Comparison of ENCODE assay signal across 8 cellular contexts in the genomic region with DNA sequence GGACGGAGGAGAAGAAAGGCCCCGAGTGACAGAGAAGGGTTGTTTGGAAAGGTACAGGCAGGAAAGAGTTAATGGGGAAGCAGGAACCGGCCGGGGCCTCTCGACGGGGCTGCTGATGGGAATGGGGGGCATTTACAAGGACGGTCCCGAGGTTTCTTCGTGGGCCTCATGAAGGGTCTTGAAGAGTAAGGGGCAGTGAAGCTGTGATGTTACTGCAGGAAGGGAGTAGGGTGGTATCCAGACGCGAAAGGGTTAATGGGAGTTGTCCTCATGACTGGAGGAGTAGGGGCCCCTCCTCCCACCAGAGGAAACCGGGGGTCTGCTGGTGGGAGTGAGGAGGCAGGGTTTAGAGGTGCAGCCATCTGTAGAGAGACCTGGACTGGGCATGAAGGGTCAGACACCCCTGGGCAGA. TPM values are rescaled to one million over a fixed set of nuclear protein-coding genes. Genes with fewer than 3 reads are reported as not detected.
DNase-seq lines count a peak whose midpoint lies in the region; ATAC-seq, FAIRE-seq and TF ChIP-seq lines count a peak whose summit lies in the region.

No MANE protein-coding gene starts in this region.

- H3K27me3 Mint-ChIP-seq in Calu3 (ENCODE audit: unreplicated experiment): no peaks in the 10 kb centered on the region

- H3K9me3 ChIP-seq in SJCRH30 (replicated peaks) (no peaks in the 10 kb centered on the region), pancreas (no peaks in the 10 kb centered on the region)

- H3K36me3 ChIP-seq in SJCRH30 (no peaks in the 10 kb centered on the region), pancreas (peaks cover 0 to 11% (median 7%) of the 10 kb centered on the region in 3 donors)

- peak overlapping the region; percentile 15; the same call in 1 of the 2 replicates for H3K27ac ChIP-seq in SJCRH30
- peak overlapping the region; percentile 13 to 74 (median 66) for H3K27ac ChIP-seq in pancreas

- intact Hi-C loops in Calu3 (cut with micrococcal nuclease; ENCODE audit: unreplicated experiment) (loop anchor here (2.0 kb wide), 2 partner anchors 65 to 201 kb away; no protein-coding TSS in a partner anchor), pancreas (cut with DNase I) (no loop called here)

- no peak for ATAC-seq in pancreas

- peaks cover 2% of the 10 kb centered on the region; the same call in 1 of the 2 replicates for H3K4me1 ChIP-seq in SJCRH30
- peaks cover 9 to 14% (median 11%) of the 10 kb centered on the region in 3 donors for H3K4me1 ChIP-seq in pancreas

- H3K9me3 Mint-ChIP-seq in Calu3 (ENCODE audit: low read depth, unreplicated experiment): no peaks in the 10 kb centered on the region

- DNase-seq in Calu3 (no peak), SJCRH30 (peak in 1 of 2 experiments; percentile 42), fibroblast of mammary gland (ENCODE audit: low read depth) (no peak), pancreas (no peak), NCI-H146 (lab: John Stamatoyannopoulos, UW) (no peak), NCI-H1930 (lab: John Stamatoyannopoulos, UW) (no peak), NOMO-1 (lab: John Stamatoyannopoulos, UW; ENCODE audit: unreplicated experiment in 2 of 2) (no peak), DMS79 treated with DMSO at 0.1 percent for 48 hours (lab: John Stamatoyannopoulos, UW) (no peak)

- peak overlapping the region; percentile 90 for H3K4me3 Mint-ChIP-seq in Calu3 (ENCODE audit: low read depth, unreplicated experiment)

- H3K4me1 Mint-ChIP-seq in Calu3 (ENCODE audit: low read depth, unreplicated experiment): peaks cover 55% of the 10 kb centered on the region

- no peak for TF ChIP-seq CTCF in Calu3 (IDR thresholded peaks at IDR 0.05; ENCODE audit: unreplicated experiment)
- no peak for TF ChIP-seq CTCF in fibroblast of mammary gland (conservative IDR thresholded peaks at IDR 0.05; ENCODE audit: control insufficient read depth, insufficient read depth, low read depth, low read length)
- no peak for TF ChIP-seq CTCF in pancreas (IDR thresholded peaks at IDR 0.05)

- H3K27ac Mint-ChIP-seq in Calu3 (ENCODE audit: unreplicated experiment): peak overlapping the region; percentile 89

- FAIRE-seq in pancreas (lab: Jason Lieb, UNC): no peak

- H3K27me3 ChIP-seq in SJCRH30 (no peaks in the 10 kb centered on the region; the same call in 1 of the 2 replicates), pancreas (no peaks in the 10 kb centered on the region)

- WGBS in pancreas, 2 donors: 0 to 1% methylated on average over 12 of the region's 12 CpGs

- no TSS peak for BruUV-seq in Calu3 (replicated peaks; lab: Mats Ljungman, UMichigan)

- H3K4me3 ChIP-seq in SJCRH30 (peak overlapping the region; percentile 68), fibroblast of mammary gland (ENCODE audit: control insufficient read depth, low read depth, low read length) (peak overlapping the region; percentile 68), pancreas (peak overlapping the region; percentile 41 to 88 (median 81))

- peaks cover 63% of the 10 kb centered on the region for H3K36me3 Mint-ChIP-seq in Calu3 (ENCODE audit: insufficient read depth, unreplicated experiment)

- CTCF ChIA-PET in Calu3 (lab: Charles Lee): interaction anchor here (0.6 kb wide), 1 partner anchor 56 kb away, joined by 3 read pairs; no protein-coding TSS in a partner anchor

RNA-seq across cellular contexts. Expression of a gene that starts 0.5 kb away (rescaled TPM):
- total RNA-seq in Calu3 (2022) (29.5 and 39.1 TPM in 2 replicates), pancreas (10 to 100 TPM; 15.3 to 50.0 (median 36.2) TPM)
- total RNA-seq in SJCRH30 (2014; rRNA removed; shearing (Covaris generic)): 10.7 and 12.5 TPM in 2 replicates
- 10 to 100 TPM; 26.6 to 26.8 TPM for polyA plus RNA-seq in pancreas

RNA-seq across cellular contexts. Expression of a gene that starts 34.3 kb away (rescaled TPM):
- total RNA-seq in Calu3 (2022): not detected in 2 replicates
- total RNA-seq in SJCRH30 (2014; rRNA removed; shearing (Covaris generic)): 2.4 and 3.1 TPM in 2 replicates
- under 1 TPM; 0.09 to 0.90 (median 0.33) TPM for total RNA-seq in pancreas
- 1 to 10 TPM in 1 of 2 donors, under 1 TPM in 1; 0.80 to 1.3 TPM for polyA plus RNA-seq in pancreas

RNA-seq across cellular contexts. Expression of a gene that starts 39.7 kb away (rescaled TPM):
- total RNA-seq in Calu3 (2022) (539 and 709 TPM in 2 replicates), pancreas (10 to 100 TPM; 16.8 to 61.2 (median 23.0) TPM)
- 2.9 and 3.7 TPM in 2 replicates for total RNA-seq in SJCRH30 (2014; rRNA removed; shearing (Covaris generic))
- polyA plus RNA-seq in pancreas: 10 to 100 TPM; 28.3 to 35.2 TPM

RNA-seq across cellular contexts. Expression of a gene that starts 54.8 kb away (rescaled TPM):
- total RNA-seq in Calu3 (2022): 74.3 and 89.7 TPM in 2 replicates
- 32.1 TPM in 2 replicates for total RNA-seq in SJCRH30 (2014; rRNA removed; shearing (Covaris generic))
- total RNA-seq in pancreas: 10 to 100 TPM; 13.5 to 34.6 (median 17.7) TPM
- 10 to 100 TPM; 14.3 to 29.2 TPM for polyA plus RNA-seq in pancreas
